Comparison of ENCODE assay signal across 4 cellular contexts in genomic region chr15:32356909-32357308, GRCh38. TPM values are rescaled to one million over a fixed set of nuclear protein-coding genes. Genes with fewer than 3 reads are reported as not detected.
"Had no signal": no experiment of that assay in that cellular context is flagged by ENCODE, and none has a peak within 500 bp of the region (broad histone marks: within the 10 kb centered on the region; RNA-seq: fewer than 3 reads in every experiment).

No MANE protein-coding gene starts in this region.

RNA-seq across cellular contexts. Expression of gene GOLGA8K, which starts 46.2 kb away (rescaled TPM):
- total RNA-seq: GM23248, GM23338, H4, HFFc6 had no signal
- polyA plus RNA-seq: GM23248 had no signal
